In genomic region chr11:6315811-6316425, GRCh38 we compare ENCODE assay signal across 10 cellular contexts. TPM values are rescaled to one million over a fixed set of nuclear protein-coding genes. Genes with fewer than 3 reads are reported as not detected.
DNase-seq lines count a peak whose midpoint lies in the region; ATAC-seq, FAIRE-seq and TF ChIP-seq lines count a peak whose summit lies in the region.
"Had no signal": no experiment of that assay in that cellular context is flagged by ENCODE, and none has a peak within 500 bp of the region (broad histone marks: within the 10 kb centered on the region; RNA-seq: fewer than 3 reads in every experiment).

No MANE protein-coding gene starts in this region.

- no peak for FAIRE-seq in kidney (lab: Jason Lieb, UNC)

- ATAC-seq in GM21447 (IDR thresholded peaks at IDR 0.05; ENCODE audit: unreplicated experiment) (peak; percentile 47), body of pancreas (peak; percentile 38)

- 5 to 6% methylated on average over 10 of the region's 10 CpGs for WGBS in body of pancreas, 2 donors

- no peaks in the 10 kb centered on the region for H3K27me3 ChIP-seq in body of pancreas
- H3K27me3 ChIP-seq: BLaER1 treated with 17β-estradiol and CSF1 and Interleukin-3, amounts not matched to agents 10 nM and 100 nM had no signal

- no peaks in the 10 kb centered on the region for H3K9me3 ChIP-seq in body of pancreas
- no peaks in the 10 kb centered on the region for H3K9me3 ChIP-seq in kidney (ENCODE audit: control insufficient read depth in 1 of 2, low read length in 2 of 2)

- DNase-seq in NCI-H1105 treated with DMSO at 0.1 percent for 48 hours (lab: John Stamatoyannopoulos, UW) (peak; percentile 25), NCI-H1105 (lab: John Stamatoyannopoulos, UW) (no peak), HK-2 (ENCODE audit: unreplicated experiment) (peak; percentile 39), OCI-M1 (lab: John Stamatoyannopoulos, UW) (peak; percentile 77), body of pancreas (peak; percentile 63 to 72 (median 67)), kidney (peak; percentile 80)
- DNase-seq in stimulated activated CD4-positive, alpha-beta T cell treated with anti-CD3 and anti-CD28 coated beads, Interleukin-2, amount 100 ng/mL, for 48 hours, result peak; percentile 8 to 24

- intact Hi-C loops in body of pancreas (cut with DNase I) (no loop called here), kidney (cut with DNase I) (no loop called here)

- TF ChIP-seq POLR2A in body of pancreas (IDR thresholded peaks at IDR 0.05), result no peak

- H3K36me3 ChIP-seq in body of pancreas (replicated peaks in 1 of 2; ENCODE audit: insufficient read depth in 1 of 2, low read depth in 2 of 2) (no peaks in the 10 kb centered on the region), kidney (ENCODE audit: control insufficient read depth in 1 of 2, insufficient read depth in 2 of 2, low read length in 2 of 2) (no peaks in the 10 kb centered on the region)
- H3K36me3 ChIP-seq: BLaER1 treated with 17β-estradiol and CSF1 and Interleukin-3, amounts not matched to agents 10 nM and 100 nM had no signal

- H3K4me1 ChIP-seq in body of pancreas (peaks cover 46% of the 10 kb centered on the region), kidney (ENCODE audit: control insufficient read depth in 1 of 2, insufficient read depth in 1 of 2, low read depth in 1 of 2, low read length in 2 of 2) (peaks cover 7 to 8% of the 10 kb centered on the region in 2 donors)

- no peak overlapping the region for H3K27ac ChIP-seq in body of pancreas
- H3K27ac ChIP-seq in kidney (ENCODE audit: low read depth in 2 of 2, low read length in 2 of 2), result no peak overlapping the region
- H3K27ac ChIP-seq: BLaER1 treated with 17β-estradiol and CSF1 and Interleukin-3, amounts not matched to agents 10 nM and 100 nM had no signal

- H3K4me3 ChIP-seq in body of pancreas (no peak overlapping the region), kidney (ENCODE audit: low read length in 2 of 2) (peak overlapping the region in 1 of 2 donors; percentile 44)
- H3K4me3 ChIP-seq: BLaER1 treated with 17β-estradiol and CSF1 and Interleukin-3, amounts not matched to agents 10 nM and 100 nM had no signal

- TF ChIP-seq CTCF in body of pancreas (IDR thresholded peaks at IDR 0.05) (peak; percentile 61 to 86 (median 84)), kidney (IDR thresholded peaks at IDR 0.05; ENCODE audit: borderline replicate concordance, extremely low read depth, insufficient read depth) (peak; percentile 78)

- H3K9ac ChIP-seq in kidney (ENCODE audit: low read length in 2 of 2), result no peak overlapping the region
- H3K9ac ChIP-seq: BLaER1 treated with 17β-estradiol and CSF1 and Interleukin-3, amounts not matched to agents 10 nM and 100 nM had no signal

RNA-seq across cellular contexts. Expression of gene CAVIN3, which starts 4.4 kb away (rescaled TPM):
- total RNA-seq in body of pancreas, result 10 to 100 TPM; 47.7 to 76.5 TPM
- 58.1 TPM for total RNA-seq in kidney
- 55.1 TPM for polyA plus RNA-seq in kidney (ENCODE audit: insufficient read depth, low read depth, low replicate concordance)

RNA-seq across cellular contexts. Expression of gene CCKBR, which starts 56.3 kb away (rescaled TPM):
- total RNA-seq in body of pancreas (1 to 10 TPM; 1.0 to 3.3 TPM), kidney (not detected)
- not detected for polyA plus RNA-seq in kidney (ENCODE audit: insufficient read depth, low read depth, low replicate concordance)
- total RNA-seq: urinary bladder had no signal
